Comparison of ENCODE assay signal across 19 cellular contexts in genomic region chr11:89420981-89421380, GRCh38.
DNase-seq lines count a peak whose midpoint lies in the region; ATAC-seq and TF ChIP-seq lines count a peak whose summit lies in the region.
"Had no signal": no experiment of that assay in that cellular context is flagged by ENCODE, and none has a peak within 500 bp of the region (broad histone marks: within the 10 kb centered on the region; RNA-seq: fewer than 3 reads in every experiment).

No MANE protein-coding gene starts in this region.

- ATAC-seq in T-helper 17 cell: no peak
- ATAC-seq: A549, HCT116 had no signal

- no peaks in the 10 kb centered on the region for H3K27me3 ChIP-seq in effector memory CD4-positive, alpha-beta T cell (replicated peaks; ENCODE audit: control insufficient read depth, insufficient read depth, low read length, poor library complexity, severe bottlenecking)

- TF ChIP-seq CTCF in nephron (IDR thresholded peaks at IDR 0.05; ENCODE audit: unreplicated experiment in 3 of 3) (no peak), GM10266 (IDR thresholded peaks at IDR 0.05; ENCODE audit: control insufficient read depth, insufficient read depth, low read depth, missing control alignments) (no peak)

- H3K27ac Mint-ChIP-seq in nephron (peak overlapping the region; percentile 25 to 70 (median 44)), T-helper 17 cell (no peak overlapping the region)
- H3K27ac Mint-ChIP-seq: CD4-positive, alpha-beta T cell; HFFc6 had no signal

- no peaks in the 10 kb centered on the region for H3K36me3 ChIP-seq in effector memory CD4-positive, alpha-beta T cell (ENCODE audit: control insufficient read depth, insufficient read depth, low read length)

- peaks cover 4% of the 10 kb centered on the region for H3K36me3 Mint-ChIP-seq in nephron (ENCODE audit: low read depth)
- no peaks in the 10 kb centered on the region for H3K36me3 Mint-ChIP-seq in T-helper 17 cell (ENCODE audit: low read depth)

- H3K9me3 Mint-ChIP-seq in nephron: no peaks in the 10 kb centered on the region
- H3K9me3 Mint-ChIP-seq: CD4-positive, alpha-beta T cell; HFFc6 had no signal

- H3K4me1 Mint-ChIP-seq in nephron (peaks cover 33% of the 10 kb centered on the region), T-helper 17 cell (no peaks in the 10 kb centered on the region)

- H3K4me3 Mint-ChIP-seq in nephron (no peak overlapping the region), T-helper 17 cell (no peak overlapping the region)
- H3K4me3 Mint-ChIP-seq: CD4-positive, alpha-beta T cell; HFFc6 had no signal

- H3K27ac ChIP-seq in effector memory CD4-positive, alpha-beta T cell (ENCODE audit: insufficient read depth, low read length, poor library complexity, severe bottlenecking): no peak overlapping the region
- H3K27ac ChIP-seq: 22Rv1, A549, C4-2B had no signal

- no peaks in the 10 kb centered on the region for H3K4me1 ChIP-seq in effector memory CD4-positive, alpha-beta T cell (ENCODE audit: control insufficient read depth, insufficient read depth, low read length, poor library complexity, severe bottlenecking)
- H3K4me1 ChIP-seq: A549 had no signal

- H3K9me3 ChIP-seq in T-helper 17 cell (ENCODE audit: control insufficient read depth, low read length, poor library complexity, severe bottlenecking): no peaks in the 10 kb centered on the region
- no peaks in the 10 kb centered on the region for H3K9me3 ChIP-seq in effector memory CD4-positive, alpha-beta T cell (ENCODE audit: control insufficient read depth, low read length)
- H3K9me3 ChIP-seq: A549 had no signal

- no peak overlapping the region for H3K4me3 ChIP-seq in effector memory CD4-positive, alpha-beta T cell (ENCODE audit: insufficient read depth, low read depth, low read length, poor library complexity, severe bottlenecking)
- H3K4me3 ChIP-seq: A549 had no signal

- peak; percentile 19 to 80 for DNase-seq in NCI-H2081 (lab: John Stamatoyannopoulos, UW)
- DNase-seq in NCI-H2081 treated with DMSO at 0.1 percent for 48 hours (lab: John Stamatoyannopoulos, UW): no peak
- peak; percentile 72 to 77 for DNase-seq in dermis microvascular lymphatic vessel endothelial cell (ENCODE audit: low read depth in 2 of 2)
- no peak for DNase-seq in GM10266 (ENCODE audit: extremely low spot score)
- no peak for DNase-seq in T-helper 17 cell
- no peak for DNase-seq in effector memory CD4-positive, alpha-beta T cell
- DNase-seq: AML-193; CD4-positive, alpha-beta T cell; DMS153; DMS79; GDM1; GOT3; H7; HFFc6 had no signal

- no peaks in the 10 kb centered on the region for H3K27me3 Mint-ChIP-seq in nephron (ENCODE audit: low read depth)
- no peaks in the 10 kb centered on the region for H3K27me3 Mint-ChIP-seq in T-helper 17 cell
- H3K27me3 Mint-ChIP-seq: CD4-positive, alpha-beta T cell had no signal

Comparison
In these comparisons a context has a peak if more than half of its experiments do, and no peak if none do; other contexts are left out.
1. DNase-seq: peak in NCI-H2081 (2 of 2) and dermis microvascular lymphatic vessel endothelial cell (2 of 2); none in NCI-H2081 treated with DMSO at 0.1 percent for 48 hours (single experiment), GM10266 (single experiment), T-helper 17 cell (0 of 3) and effector memory CD4-positive, alpha-beta T cell (0 of 3).